ENCODE assay signal across 12 cellular contexts in the genomic region with DNA sequence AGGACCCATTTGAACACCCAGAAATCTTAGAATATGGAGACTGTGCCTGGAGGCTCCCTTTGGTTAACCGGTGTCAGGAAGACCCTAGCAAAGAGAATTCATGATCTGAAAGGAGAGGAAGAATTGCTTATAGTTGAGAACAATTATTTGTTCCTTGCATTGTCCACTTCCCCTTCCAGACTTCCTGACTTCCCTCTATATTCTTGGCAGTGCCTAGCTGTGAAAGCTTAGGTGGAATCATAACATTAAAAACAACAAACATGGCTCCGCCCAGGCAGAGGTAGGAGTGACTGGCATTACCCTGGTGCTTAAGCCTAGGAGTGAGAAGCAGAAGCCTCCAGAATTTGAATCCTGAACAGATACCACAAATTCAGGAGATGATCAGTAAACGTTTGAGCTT. TPM values are rescaled to one million over a fixed set of nuclear protein-coding genes. Genes with fewer than 3 reads are reported as not detected.
DNase-seq lines count a peak whose midpoint lies in the region; ATAC-seq and TF ChIP-seq lines count a peak whose summit lies in the region.
"Had no signal": no experiment of that assay in that cellular context is flagged by ENCODE, and none has a peak within 500 bp of the region (broad histone marks: within the 10 kb centered on the region; RNA-seq: fewer than 3 reads in every experiment).

No MANE protein-coding gene starts in this region.

- H3K4me3 Mint-ChIP-seq in CD14-positive monocyte = peak overlapping the region; percentile 96 to 98
- peak overlapping the region; percentile 96 for H3K4me3 Mint-ChIP-seq in activated naive CD8-positive, alpha-beta T cell treated with anti-CD3 and anti-CD28 coated beads, Interleukin-2, amount 10 ng/mL, durations not matched to agents 7 days and 5 days

- H3K36me3 ChIP-seq in HUES64 (ENCODE audit: insufficient read depth, low read length) (peaks cover 33% of the 10 kb centered on the region; the same call in 1 of the 2 replicates), mesenchymal stem cell (ENCODE audit: control insufficient read depth in 1 of 2, insufficient read depth in 2 of 2, low read depth in 1 of 2, low read length in 2 of 2) (peaks cover 15 to 24% of the 10 kb centered on the region in 2 experiments)
- H3K36me3 ChIP-seq: thoracic aorta had no signal

- peaks cover 20% of the 10 kb centered on the region for H3K79me1 ChIP-seq in mesenchymal stem cell (replicated peaks; ENCODE audit: low read length, poor library complexity, severe bottlenecking)

- H3K27me3 ChIP-seq in HUES64 (ENCODE audit: insufficient read depth, low read length) = peaks cover 5% of the 10 kb centered on the region
- H3K27me3 ChIP-seq in mesenchymal stem cell (ENCODE audit: control insufficient read depth in 1 of 2, insufficient read depth in 1 of 2, low read length in 2 of 2) = no peaks in the 10 kb centered on the region
- H3K27me3 ChIP-seq: spleen had no signal

- TF ChIP-seq CTCF in CD14-positive monocyte (IDR thresholded peaks at IDR 0.05) (no peak), GM10248 (IDR thresholded peaks at IDR 0.05; ENCODE audit: control extremely low read depth, extremely low read depth, low read depth, missing control alignments) (no peak)

- H3K36me3 Mint-ChIP-seq in CD14-positive monocyte = peaks cover 17 to 20% of the 10 kb centered on the region in 2 donors
- peaks cover 14% of the 10 kb centered on the region for H3K36me3 Mint-ChIP-seq in activated naive CD8-positive, alpha-beta T cell treated with anti-CD3 and anti-CD28 coated beads, Interleukin-2, amount 10 ng/mL, durations not matched to agents 7 days and 5 days

- peaks cover 32% of the 10 kb centered on the region for H3K4me1 Mint-ChIP-seq in CD14-positive monocyte
- peaks cover 31% of the 10 kb centered on the region for H3K4me1 Mint-ChIP-seq in activated naive CD8-positive, alpha-beta T cell treated with anti-CD3 and anti-CD28 coated beads, Interleukin-2, amount 10 ng/mL, durations not matched to agents 7 days and 5 days

- H2BK12ac ChIP-seq in mesenchymal stem cell (ENCODE audit: low read length in 2 of 2) = no peak overlapping the region

- DNase-seq in CD14-positive monocyte (ENCODE audit: low spot score) (no peak), mesenchymal stem cell (no peak), NOMO-1 treated with DMSO at 0.1 percent for 48 hours (lab: John Stamatoyannopoulos, UW; ENCODE audit: unreplicated experiment) (no peak), NCI-H1417 treated with DMSO at 0.1 percent for 48 hours (lab: John Stamatoyannopoulos, UW) (no peak), GM10248 (ENCODE audit: extremely low spot score) (no peak)
- no peak for DNase-seq in activated naive CD8-positive, alpha-beta T cell treated with anti-CD3 and anti-CD28 coated beads, Interleukin-2, amount 10 ng/mL, durations not matched to agents 7 days and 5 days
- DNase-seq: activated CD4-positive, CD25-positive, alpha-beta regulatory T cell; cerebellar nuclear complex; spleen had no signal

- no peak overlapping the region for H3K18ac ChIP-seq in mesenchymal stem cell (ENCODE audit: low read depth in 1 of 2, low read length in 2 of 2)

- H3K27ac Mint-ChIP-seq in CD14-positive monocyte = peak overlapping the region in 2 of 7 donors; percentile 71 to 86
- no peak overlapping the region for H3K27ac Mint-ChIP-seq in activated naive CD8-positive, alpha-beta T cell treated with anti-CD3 and anti-CD28 coated beads, Interleukin-2, amount 10 ng/mL, durations not matched to agents 7 days and 5 days

- H2BK5ac ChIP-seq in mesenchymal stem cell (ENCODE audit: low read depth, low read length, poor library complexity, severe bottlenecking) = no peak overlapping the region

- CTCF ChIA-PET in GM10248 (lab: Yijun Ruan, JAX) = interaction anchor here (1.5 to 2.9 kb wide), 3 partner anchors 10 to 224 kb away, joined by 4 to 15 read pairs (median 6); no protein-coding TSS in a partner anchor

- POLR2A ChIA-PET in activated naive CD8-positive, alpha-beta T cell treated with anti-CD3 and anti-CD28 coated beads, Interleukin-2, amount 10 ng/mL, durations not matched to agents 7 days and 5 days (lab: Charles Lee) = interaction anchor here (0.8 kb wide), 1 partner anchor 17 kb away, joined by 3 read pairs; no protein-coding TSS in a partner anchor
- POLR2A ChIA-PET in GM10248 (lab: Yijun Ruan, JAX) = no interaction called here

- H3K4me2 ChIP-seq in mesenchymal stem cell (ENCODE audit: low read length, poor library complexity, severe bottlenecking) = no peak overlapping the region

- H2AFZ ChIP-seq in mesenchymal stem cell (ENCODE audit: low read depth, low read length) = no peak overlapping the region

- no peak overlapping the region for H2BK15ac ChIP-seq in mesenchymal stem cell (ENCODE audit: low read depth, poor library complexity, severe bottlenecking)

- no peak overlapping the region for H3K4ac ChIP-seq in mesenchymal stem cell (ENCODE audit: low read depth in 1 of 2, low read length in 2 of 2)

- H3K9ac ChIP-seq in HUES64 (ENCODE audit: low read depth, low read length) (no peak overlapping the region), mesenchymal stem cell (ENCODE audit: low read length) (peak overlapping the region; percentile 95)

- H3K27ac ChIP-seq in HUES64 (ENCODE audit: low read depth, low read length) = no peak overlapping the region
- no peak overlapping the region for H3K27ac ChIP-seq in mesenchymal stem cell (ENCODE audit: low read length, poor library complexity, severe bottlenecking)

- no peaks in the 10 kb centered on the region for H3K9me3 ChIP-seq in HUES64 (ENCODE audit: insufficient read depth, low read depth, low read length)
- H3K9me3 ChIP-seq in mesenchymal stem cell (ENCODE audit: control insufficient read depth, low read length) = no peaks in the 10 kb centered on the region
- H3K9me3 ChIP-seq: spleen, thoracic aorta had no signal

- intact Hi-C loops in CD14-positive monocyte (cut with micrococcal nuclease) = loop anchor here in 1 of 2 donors (5.0 kb wide), 1 partner anchor 98 kb away; a partner anchor contains a TSS

- ATAC-seq in activated naive CD8-positive, alpha-beta T cell treated with anti-CD3 and anti-CD28 coated beads, Interleukin-2, amount 10 ng/mL, durations not matched to agents 7 days and 5 days (ENCODE audit: low read depth) = no peak
- ATAC-seq in GM18511 (IDR thresholded peaks at IDR 0.05; ENCODE audit: unreplicated experiment) = no peak

- peaks cover 0 to 5% (median 3%) of the 10 kb centered on the region in 3 donors for H3K27me3 Mint-ChIP-seq in CD14-positive monocyte (ENCODE audit: low read depth in 3 of 3)
- no peaks in the 10 kb centered on the region for H3K27me3 Mint-ChIP-seq in activated naive CD8-positive, alpha-beta T cell treated with anti-CD3 and anti-CD28 coated beads, Interleukin-2, amount 10 ng/mL, durations not matched to agents 7 days and 5 days

- peak overlapping the region; percentile 94 for H3K4me3 ChIP-seq in HUES64 (ENCODE audit: low read length)
- H3K4me3 ChIP-seq in mesenchymal stem cell (ENCODE audit: insufficient read depth in 1 of 2, low read depth in 1 of 2, low read length in 2 of 2) = peak overlapping the region in 1 of 2 experiments; percentile 95

- H3K23ac ChIP-seq in mesenchymal stem cell (ENCODE audit: low read length in 2 of 2) = no peak overlapping the region

- H3K4me1 ChIP-seq in HUES64 (ENCODE audit: insufficient read depth, low read length) (peaks cover 4% of the 10 kb centered on the region; the same call in 1 of the 2 replicates), mesenchymal stem cell (ENCODE audit: control insufficient read depth, insufficient read depth, low read depth, low read length) (peaks cover 6% of the 10 kb centered on the region)

- H2AK5ac ChIP-seq in mesenchymal stem cell (ENCODE audit: low read length, severe bottlenecking) = no peak overlapping the region

- no peak overlapping the region for H4K91ac ChIP-seq in mesenchymal stem cell (ENCODE audit: low read length)

- WGBS in HUES64 = 95% methylated on average over 3 of the region's 3 CpGs
- 100% methylated on average over 3 of the region's 3 CpGs for WGBS in mesenchymal stem cell

- H3K9me3 Mint-ChIP-seq in CD14-positive monocyte = no peaks in the 10 kb centered on the region
- H3K9me3 Mint-ChIP-seq in activated naive CD8-positive, alpha-beta T cell treated with anti-CD3 and anti-CD28 coated beads, Interleukin-2, amount 10 ng/mL, durations not matched to agents 7 days and 5 days = no peaks in the 10 kb centered on the region

- H2BK120ac ChIP-seq in mesenchymal stem cell (ENCODE audit: low read depth, low read length) = no peak overlapping the region

- H3K14ac ChIP-seq in mesenchymal stem cell (ENCODE audit: low read length in 2 of 2) = no peak overlapping the region

- no peak overlapping the region for H4K8ac ChIP-seq in mesenchymal stem cell (ENCODE audit: low read length)

RNA-seq across cellular contexts. Expression of a gene that starts 1.9 kb away (rescaled TPM):
- 1 to 10 TPM; 2.7 to 5.4 TPM for polyA plus RNA-seq in CD14-positive monocyte
- 39.1 TPM for polyA plus RNA-seq in HUES64 (2013, experiment 1 of 2)
- 41.4 TPM for polyA plus RNA-seq in HUES64 (2013, experiment 2 of 2)
- total RNA-seq in activated naive CD8-positive, alpha-beta T cell treated with anti-CD3 and anti-CD28 coated beads, Interleukin-2, amount 10 ng/mL, durations not matched to agents 7 days and 5 days = 10 to 100 TPM; 22.9 to 24.5 TPM
- polyA plus RNA-seq in mesenchymal stem cell (2013, experiment 1 of 2) = 28.0 TPM
- 27.8 TPM for polyA plus RNA-seq in mesenchymal stem cell (2013, experiment 2 of 2)

RNA-seq across cellular contexts. Expression of a gene that starts 50.4 kb away (rescaled TPM):
- 1 to 10 TPM in 1 of 2 donors, under 1 TPM in 1; 0.29 to 1.2 TPM for polyA plus RNA-seq in CD14-positive monocyte
- polyA plus RNA-seq in HUES64 (2013, experiment 1 of 2) = 5.1 TPM
- 5.1 TPM for polyA plus RNA-seq in HUES64 (2013, experiment 2 of 2)
- total RNA-seq in activated naive CD8-positive, alpha-beta T cell treated with anti-CD3 and anti-CD28 coated beads, Interleukin-2, amount 10 ng/mL, durations not matched to agents 7 days and 5 days = 10 to 100 TPM; 12.2 to 13.7 TPM
- polyA plus RNA-seq in mesenchymal stem cell (2013, experiment 1 of 2) = 2.5 TPM
- polyA plus RNA-seq in mesenchymal stem cell (2013, experiment 2 of 2) = 1.9 TPM

RNA-seq across cellular contexts. Expression of a gene that starts 58.4 kb away (rescaled TPM):
- polyA plus RNA-seq in CD14-positive monocyte = 1 to 10 TPM; 5.2 to 6.3 TPM
- 26.0 TPM for polyA plus RNA-seq in HUES64 (2013, experiment 1 of 2)
- polyA plus RNA-seq in HUES64 (2013, experiment 2 of 2) = 18.1 TPM
- 10 to 100 TPM; 27.2 to 27.3 TPM for total RNA-seq in activated naive CD8-positive, alpha-beta T cell treated with anti-CD3 and anti-CD28 coated beads, Interleukin-2, amount 10 ng/mL, durations not matched to agents 7 days and 5 days
- polyA plus RNA-seq in mesenchymal stem cell (2013, experiment 1 of 2) = 4.4 TPM
- polyA plus RNA-seq in mesenchymal stem cell (2013, experiment 2 of 2) = 3.5 TPM
